Comparison of ENCODE assay signal across 9 cellular contexts in the genomic region with DNA sequence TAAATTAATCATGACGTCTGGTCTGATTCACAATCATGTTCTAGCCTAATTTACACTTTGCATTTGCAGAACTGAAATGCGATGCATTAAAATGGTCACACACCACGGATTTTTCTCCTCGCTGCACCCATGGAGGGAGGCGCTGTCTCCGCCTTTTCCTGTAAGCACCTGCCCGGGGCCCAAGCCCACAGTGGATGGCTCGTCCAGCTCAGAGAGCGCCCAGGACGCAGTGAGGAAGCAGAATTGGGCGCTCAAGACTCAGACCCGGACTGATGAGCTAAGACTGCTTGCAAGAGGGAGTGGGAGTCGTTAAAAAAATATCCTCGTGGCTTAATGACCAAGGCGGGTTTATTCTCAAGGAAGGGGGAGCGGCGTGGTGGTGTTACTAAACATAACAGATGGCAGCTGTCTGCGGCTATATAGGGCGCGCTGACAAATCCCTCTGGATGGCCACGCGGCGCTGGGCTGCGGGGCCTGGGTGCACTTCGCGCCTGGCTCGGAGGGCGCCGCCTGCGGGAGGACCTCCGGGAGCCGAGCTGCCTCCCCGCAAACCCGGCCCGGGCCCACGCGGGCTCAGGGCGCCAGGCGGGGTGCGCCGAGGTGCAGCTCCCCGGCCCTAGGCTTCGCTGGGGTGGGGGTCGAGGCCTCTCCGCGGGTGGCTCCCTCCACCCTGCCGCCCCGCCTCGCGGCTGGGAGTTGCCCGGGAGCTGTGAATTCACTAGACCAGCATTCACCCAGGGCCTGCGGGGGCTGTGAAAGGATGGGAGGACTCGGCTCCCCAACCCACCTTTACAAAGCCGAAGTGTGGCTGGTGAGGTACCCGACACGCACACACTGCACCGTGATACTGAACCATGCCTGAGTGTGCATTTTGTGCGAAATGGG.
DNase-seq lines count a peak whose midpoint lies in the region; ATAC-seq and TF ChIP-seq lines count a peak whose summit lies in the region.
"Had no signal": no experiment of that assay in that cellular context is flagged by ENCODE, and none has a peak within 500 bp of the region (broad histone marks: within the 10 kb centered on the region; RNA-seq: fewer than 3 reads in every experiment).

No MANE protein-coding gene starts in this region.

- no peaks in the 10 kb centered on the region for H3K9me3 Mint-ChIP-seq in activated naive CD8-positive, alpha-beta T cell treated with anti-CD3 and anti-CD28 coated beads for 36 hours

- no peaks in the 10 kb centered on the region for H3K36me3 Mint-ChIP-seq in activated naive CD8-positive, alpha-beta T cell treated with anti-CD3 and anti-CD28 coated beads for 36 hours

- peaks cover 22% of the 10 kb centered on the region for H3K27me3 Mint-ChIP-seq in activated naive CD8-positive, alpha-beta T cell treated with anti-CD3 and anti-CD28 coated beads for 36 hours

- peaks cover 40% of the 10 kb centered on the region for H3K4me1 Mint-ChIP-seq in activated naive CD8-positive, alpha-beta T cell treated with anti-CD3 and anti-CD28 coated beads for 36 hours

- H3K9me3 ChIP-seq in BLaER1 (no peaks in the 10 kb centered on the region), OCI-LY7 (ENCODE audit: low read length) (no peaks in the 10 kb centered on the region), iPS-20b (ENCODE audit: insufficient read depth, low read depth, low read length) (no peaks in the 10 kb centered on the region)

- H3K27ac ChIP-seq in BLaER1 (peak overlapping the region; percentile 77), OCI-LY7 (ENCODE audit: low read depth, low read length, poor library complexity, severe bottlenecking) (peak overlapping the region; percentile 97), iPS-20b (ENCODE audit: low read length) (no peak overlapping the region)
- H3K27ac ChIP-seq: HL-60 had no signal

- H3K27ac Mint-ChIP-seq in activated naive CD8-positive, alpha-beta T cell treated with anti-CD3 and anti-CD28 coated beads for 36 hours = peak overlapping the region; percentile 77

- H4K20me1 ChIP-seq in BLaER1 (no peaks in the 10 kb centered on the region), OCI-LY7 (ENCODE audit: insufficient read depth, low read length) (no peaks in the 10 kb centered on the region)

- no TSS peak for BruUV-seq in OCI-LY7 (replicated peaks; lab: Mats Ljungman, UMichigan)

- peak; percentile 96 for DNase-seq in OCI-LY7 (ENCODE audit: low spot score)
- peak; percentile 56 for DNase-seq in activated naive CD8-positive, alpha-beta T cell treated with anti-CD3 and anti-CD28 coated beads for 36 hours
- peak; percentile 7 to 37 for DNase-seq in stimulated activated CD4-positive, alpha-beta T cell treated with anti-CD3 and anti-CD28 coated beads, Interleukin-15, amount 100 ng/mL, for 48 hours (ENCODE audit: low read depth in 2 of 2)
- DNase-seq in HK-2 (ENCODE audit: unreplicated experiment) = no peak

- CTCF ChIA-PET in OCI-LY7 (lab: Charles Lee; ENCODE audit: unreplicated experiment) = interaction anchor here (0.6 to 1.1 kb wide), 7 partner anchors 22 to 234 kb away, joined by 3 to 4 read pairs (median 3); no protein-coding TSS in a partner anchor

- intact Hi-C loops in OCI-LY7 (cut with micrococcal nuclease; ENCODE audit: unreplicated experiment) = loop anchor here (1.0 to 5.0 kb wide), 5 partner anchors 78 to 1200 kb away; partner anchors contain the start of genes DAAM1, PCNX4 and PPM1A

- peaks cover 14% of the 10 kb centered on the region for H3K27me3 ChIP-seq in BLaER1
- peaks cover 30% of the 10 kb centered on the region for H3K27me3 ChIP-seq in iPS-20b (ENCODE audit: insufficient read depth, low read length)

- peak overlapping the region; percentile 68 for H3K9ac ChIP-seq in BLaER1
- peak overlapping the region; percentile 54; the same call in 1 of the 2 replicates for H3K9ac ChIP-seq in iPS-20b (ENCODE audit: low read depth, low read length)

- peak; percentile 42 for TF ChIP-seq CTCF in OCI-LY7 (conservative IDR thresholded peaks at IDR 0.05; ENCODE audit: low read length)

- H3K79me2 ChIP-seq in OCI-LY7 (ENCODE audit: insufficient read depth, low read depth, low read length) = peaks cover 20% of the 10 kb centered on the region; the same call in 1 of the 2 replicates

- peak; percentile 49 for ATAC-seq in GM19023 (IDR thresholded peaks at IDR 0.05; ENCODE audit: unreplicated experiment)
- ATAC-seq in HG03159 (IDR thresholded peaks at IDR 0.05; ENCODE audit: unreplicated experiment) = peak; percentile 56

- H3K4me2 ChIP-seq in BLaER1 (peak overlapping the region; percentile 93), OCI-LY7 (ENCODE audit: low read length) (peak overlapping the region; percentile 92)

- POLR2A ChIA-PET in OCI-LY7 (lab: Charles Lee) = interaction anchor here (0.7 to 8.1 kb wide), 24 partner anchors 9 to 362 kb away, joined by 3 to 128 read pairs (median 6); partner anchors contain the start of genes PCNX4 and PPM1A

- peak overlapping the region; percentile 92 for H2AFZ ChIP-seq in OCI-LY7 (ENCODE audit: low read length)

- H3K4me3 Mint-ChIP-seq in activated naive CD8-positive, alpha-beta T cell treated with anti-CD3 and anti-CD28 coated beads for 36 hours = peak overlapping the region; percentile 86

- H3K36me3 ChIP-seq in BLaER1 (no peaks in the 10 kb centered on the region), OCI-LY7 (ENCODE audit: insufficient read depth, low read length) (no peaks in the 10 kb centered on the region), iPS-20b (ENCODE audit: insufficient read depth, low read depth, low read length) (no peaks in the 10 kb centered on the region)

- H3K4me3 ChIP-seq in BLaER1 = peak overlapping the region; percentile 64
- H3K4me3 ChIP-seq in OCI-LY7 (ENCODE audit: low read depth, low read length, poor library complexity, severe bottlenecking) = peak overlapping the region; percentile 75
- peak overlapping the region; percentile 65 for H3K4me3 ChIP-seq in iPS-20b (ENCODE audit: low read length)

- H3K4me1 ChIP-seq in BLaER1 (peaks cover 38% of the 10 kb centered on the region), OCI-LY7 (ENCODE audit: insufficient read depth, low read length, poor library complexity, severe bottlenecking) (peaks cover 63% of the 10 kb centered on the region), iPS-20b (ENCODE audit: insufficient read depth, low read length) (peaks cover 11% of the 10 kb centered on the region; the same call in 1 of the 2 replicates)

- H3K9me2 ChIP-seq in OCI-LY7 (ENCODE audit: insufficient read depth, low read length) = no peaks in the 10 kb centered on the region
